Comparison of ENCODE assay signal across 8 cellular contexts in the genomic region with DNA sequence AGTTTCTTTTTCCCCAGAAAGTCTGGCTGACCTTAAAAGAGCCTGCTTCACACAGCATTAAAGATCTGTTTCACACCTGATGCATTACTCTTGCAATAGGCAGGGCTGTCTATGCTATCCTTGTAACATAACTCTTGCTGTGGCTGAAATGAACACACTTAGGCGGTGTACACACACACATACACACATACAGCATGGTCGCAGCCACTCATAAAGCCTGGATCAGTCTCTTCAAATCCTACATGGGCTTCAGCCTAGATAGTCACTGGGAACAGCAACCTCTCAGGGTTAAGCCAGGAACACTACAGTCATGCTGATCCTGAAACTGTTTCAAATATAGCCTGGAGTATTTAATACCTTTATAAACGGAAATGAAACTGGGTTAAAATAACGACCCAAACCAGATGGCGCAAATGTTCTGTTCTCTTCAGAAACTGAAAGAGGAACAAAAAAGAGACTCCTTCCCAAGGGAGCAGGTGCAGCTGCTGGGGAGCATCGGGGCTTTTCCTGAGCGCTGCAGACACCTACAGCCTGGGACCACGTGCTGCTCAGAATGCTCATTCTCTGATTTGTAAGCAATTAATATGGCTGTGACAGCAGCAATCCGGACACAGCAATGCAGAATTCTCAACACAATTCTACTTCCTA.
DNase-seq lines count a peak whose midpoint lies in the region; ATAC-seq lines count a peak whose summit lies in the region.

No MANE protein-coding gene starts in this region.

- no peak for DNase-seq in iPS-NIHi11 (ENCODE audit: low spot score)
- DNase-seq in KG1 (lab: John Stamatoyannopoulos, UW) = no peak
- DNase-seq in DMS53 (lab: John Stamatoyannopoulos, UW) = no peak
- no peak for DNase-seq in COLO829 (ENCODE audit: low spot score)

- ATAC-seq in GM18508 (IDR thresholded peaks at IDR 0.05; ENCODE audit: insufficient read depth, unreplicated experiment) = peak; percentile 72
- peak; percentile 87 for ATAC-seq in GM21515 (IDR thresholded peaks at IDR 0.05; ENCODE audit: unreplicated experiment)
- peak; percentile 90 for ATAC-seq in HG03571 (IDR thresholded peaks at IDR 0.05; ENCODE audit: unreplicated experiment)
- ATAC-seq in esophagus mucosa = peak; percentile 52
